8 cellular contexts compared by ENCODE assay signal in genomic region chr22:30290318-30290678, GRCh38. TPM values are rescaled to one million over a fixed set of nuclear protein-coding genes. Genes with fewer than 3 reads are reported as not detected.
DNase-seq lines count a peak whose midpoint lies in the region; ATAC-seq and TF ChIP-seq lines count a peak whose summit lies in the region.

No MANE protein-coding gene starts in this region.

- TF ChIP-seq CTCF in heart left ventricle (IDR thresholded peaks at IDR 0.05) (no peak), lung (IDR thresholded peaks at IDR 0.05; ENCODE audit: control extremely low read depth, extremely low read depth) (no peak), uterus (IDR thresholded peaks at IDR 0.05) (no peak)

- H3K27ac ChIP-seq in heart left ventricle (peak overlapping the region; percentile 84 to 98 (median 94)), lung (ENCODE audit: low read depth in 1 of 2, low read length in 1 of 2) (peak overlapping the region; percentile 87 to 89), uterus (peak overlapping the region; percentile 79 to 91)

- H3K27me3 ChIP-seq in heart left ventricle (no peaks in the 10 kb centered on the region), adipocyte (replicated peaks; ENCODE audit: control insufficient read depth, insufficient read depth, low read length) (no peaks in the 10 kb centered on the region), lung (ENCODE audit: control insufficient read depth, insufficient read depth) (no peaks in the 10 kb centered on the region), uterus (no peaks in the 10 kb centered on the region)

- H3K4me3 ChIP-seq in heart left ventricle = peak overlapping the region in 8 of 12 donors; percentile 77 to 99 (median 89)
- H3K4me3 ChIP-seq in adipocyte (ENCODE audit: low read length) = peak overlapping the region; percentile 62
- H3K4me3 ChIP-seq in lung = no peak overlapping the region
- H3K4me3 ChIP-seq in uterus = peak overlapping the region; percentile 64 to 98

- peak overlapping the region; percentile 64 for H3K9ac ChIP-seq in adipocyte (ENCODE audit: low read length)

- DNase-seq in heart left ventricle (peak in 1 of 5 donors; percentile 20), Right ventricle myocardium inferior (ENCODE audit: missing footprints) (no peak), adipocyte (ENCODE audit: low read depth) (peak; percentile 34), lung (ENCODE audit: low spot score) (no peak), uterus (peak in 1 of 2 donors; percentile 54), NCI-H82 (lab: John Stamatoyannopoulos, UW) (no peak)

- H3K4me1 ChIP-seq in heart left ventricle = peaks cover 12 to 45% (median 37%) of the 10 kb centered on the region in 12 donors
- peaks cover 34% of the 10 kb centered on the region for H3K4me1 ChIP-seq in adipocyte (ENCODE audit: control insufficient read depth, insufficient read depth, low read length)
- peaks cover 4 to 27% of the 10 kb centered on the region in 2 donors for H3K4me1 ChIP-seq in lung (ENCODE audit: control insufficient read depth in 2 of 2, insufficient read depth in 2 of 2, low read length in 2 of 2)
- H3K4me1 ChIP-seq in uterus = peaks cover 13 to 23% of the 10 kb centered on the region in 2 donors

- TF ChIP-seq POLR2A in heart left ventricle (IDR thresholded peaks at IDR 0.05) (no peak), uterus (IDR thresholded peaks at IDR 0.05) (no peak)

- peaks cover 0 to 53% (median 31%) of the 10 kb centered on the region in 9 donors for H3K36me3 ChIP-seq in heart left ventricle
- H3K36me3 ChIP-seq in adipocyte (ENCODE audit: control insufficient read depth, insufficient read depth, low read length, severe bottlenecking) = peaks cover 42% of the 10 kb centered on the region
- peaks cover 0 to 35% of the 10 kb centered on the region in 2 donors for H3K36me3 ChIP-seq in lung (ENCODE audit: control insufficient read depth in 2 of 2, insufficient read depth in 2 of 2, low read length in 2 of 2)
- H3K36me3 ChIP-seq in uterus = no peaks in the 10 kb centered on the region

- intact Hi-C loops in heart left ventricle (cut with DNase I) (loop anchor here in 3 of 10 donors (2.0 to 5.0 kb wide), 3 partner anchors 35 to 52 kb away; partner anchors contain the start of gene TBC1D10A (in 1 of the 3)), Right ventricle myocardium inferior (cut with DNase I) (loop anchor here (2.0 kb wide), 1 partner anchor 15 kb away; no protein-coding TSS in a partner anchor), uterus (cut with DNase I; ENCODE audit: low total_unique reads) (no loop called here)

- no peak for ATAC-seq in heart left ventricle
- ATAC-seq in Right ventricle myocardium inferior = no peak
- no peak for ATAC-seq in lung (ENCODE audit: insufficient read depth, low FRiP score)
- ATAC-seq in HG02678 (IDR thresholded peaks at IDR 0.05; ENCODE audit: unreplicated experiment) = no peak
- no peak for ATAC-seq in activated CD4-positive, CD25-positive, alpha-beta regulatory T cell treated with anti-CD3 and anti-CD28 coated beads, Interleukin-2, amount 50 U/mL, for 24 hours

- H3K9me3 ChIP-seq in heart left ventricle (no peaks in the 10 kb centered on the region), adipocyte (ENCODE audit: control insufficient read depth, low read length) (no peaks in the 10 kb centered on the region), lung (ENCODE audit: control insufficient read depth in 2 of 2, insufficient read depth in 1 of 2, low read length in 1 of 2) (no peaks in the 10 kb centered on the region), uterus (no peaks in the 10 kb centered on the region)

- 41 to 58% (median 49%) methylated on average over 1 to 3 of the region's 3 CpGs for WGBS in heart left ventricle, 4 donors
- 34 to 57% methylated on average over 3 of the region's 3 CpGs for WGBS in lung, 2 donors

RNA-seq across cellular contexts. Expression of gene CASTOR1, which starts 1.0 kb away (rescaled TPM):
- total RNA-seq in heart left ventricle (10 to 100 TPM in 3 of 9 donors, 1 to 10 TPM in 6; 3.8 to 16.6 (median 7.1) TPM), Right ventricle myocardium inferior (8.2 TPM), lung (10 to 100 TPM; 12.6 to 26.5 TPM), uterus (10 to 100 TPM; 15.8 to 67.1 (median 27.7) TPM)
- polyA plus RNA-seq in heart left ventricle (10 to 100 TPM in 1 of 2 donors, 1 to 10 TPM in 1; 7.0 to 10.2 TPM), lung (10 to 100 TPM; 14.1 to 16.5 TPM)

RNA-seq across cellular contexts. Expression of gene OSM, which starts 23.6 kb away (rescaled TPM):
- 1 to 10 TPM in 2 of 9 donors, under 1 TPM in 5, not detected in 2; 0.17 to 5.0 (median 0.42) TPM for total RNA-seq in heart left ventricle
- polyA plus RNA-seq in heart left ventricle = under 1 TPM; 0.25 to 0.27 TPM
- 0.19 TPM for total RNA-seq in Right ventricle myocardium inferior
- total RNA-seq in lung = 1 to 10 TPM; 1.8 to 3.3 TPM
- polyA plus RNA-seq in lung = 10 to 100 TPM in 1 of 2 donors, under 1 TPM in 1; 0.57 to 33.2 TPM
- 1 to 10 TPM in 1 of 4 donors, under 1 TPM in 2, not detected in 1; 0.76 to 8.8 (median 0.76) TPM for total RNA-seq in uterus

RNA-seq across cellular contexts. Expression of gene TBC1D10A, which starts 36.4 kb away (rescaled TPM):
- 10 to 100 TPM in 1 of 9 donors, 1 to 10 TPM in 8; 4.3 to 10.1 (median 7.1) TPM for total RNA-seq in heart left ventricle
- polyA plus RNA-seq in heart left ventricle = 1 to 10 TPM; 4.5 to 9.5 TPM
- 7.1 TPM for total RNA-seq in Right ventricle myocardium inferior
- 10 to 100 TPM; 25.9 to 36.4 TPM for total RNA-seq in lung
- polyA plus RNA-seq in lung = 10 to 100 TPM; 15.0 to 27.3 TPM
- 10 to 100 TPM in 2 of 4 donors, 1 to 10 TPM in 2; 2.8 to 33.6 (median 10.0) TPM for total RNA-seq in uterus

RNA-seq across cellular contexts. Expression of gene LIF, which starts 43.7 kb away (rescaled TPM):
- total RNA-seq in heart left ventricle (10 to 100 TPM in 1 of 9 donors, 1 to 10 TPM in 1, under 1 TPM in 6, not detected in 1; 0.12 to 11.6 (median 0.70) TPM), Right ventricle myocardium inferior (0.27 TPM), lung (1 to 10 TPM in 1 of 2 donors, under 1 TPM in 1; 0.77 to 5.1 TPM), uterus (1 to 10 TPM in 2 of 4 donors, under 1 TPM in 1, not detected in 1; under 0.01 to 3.0 (median 1.5) TPM)
- polyA plus RNA-seq in heart left ventricle (under 1 TPM; 0.46 to 0.78 TPM), lung (10 to 100 TPM in 1 of 2 donors, 1 to 10 TPM in 1; 5.1 to 26.1 TPM)
